ENCODE assay signal across 15 cellular contexts in the genomic region with DNA sequence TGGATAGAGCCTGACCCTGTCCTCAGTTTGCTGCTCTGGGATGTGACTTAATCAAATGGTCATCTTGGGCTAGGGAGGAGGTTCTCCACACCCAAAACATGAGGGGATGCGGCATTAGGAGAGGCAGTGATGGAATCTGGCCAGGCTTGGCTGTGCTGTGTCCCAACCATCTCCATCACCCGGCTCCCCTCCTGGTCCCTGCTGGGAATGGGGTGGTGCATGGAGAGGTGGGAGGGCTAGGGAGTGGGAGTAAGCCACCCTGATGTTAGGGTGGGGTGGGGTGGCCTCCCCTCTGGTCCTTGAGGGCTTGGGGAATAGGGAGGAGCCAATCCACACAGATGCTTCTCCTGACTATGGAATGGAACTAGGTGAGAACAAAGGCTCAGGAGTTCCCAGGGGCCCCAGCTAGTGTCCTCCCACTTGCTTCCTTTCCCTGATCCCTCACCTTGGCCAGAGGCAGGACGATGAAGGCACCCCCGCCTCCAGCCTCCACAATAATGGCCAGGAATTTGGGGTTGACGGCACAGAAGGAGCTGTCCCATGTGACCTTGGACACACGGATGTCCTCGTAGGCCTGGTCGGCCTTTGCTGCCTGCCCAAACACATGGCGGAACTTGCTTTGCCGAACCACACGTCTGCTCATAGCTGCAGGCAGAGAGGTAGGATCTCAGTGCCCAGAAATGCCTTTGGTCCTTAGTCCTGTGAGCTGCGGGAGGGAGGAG. TPM values are rescaled to one million over a fixed set of nuclear protein-coding genes. Genes with fewer than 3 reads are reported as not detected.
A peak's percentile ranks its signal among the peaks of the same experiment; 100 is the strongest.
DNase-seq lines count a peak whose midpoint lies in the region; ATAC-seq and TF ChIP-seq lines count a peak whose summit lies in the region.
"Had no signal": no experiment of that assay in that cellular context is flagged by ENCODE, and none has a peak within 500 bp of the region (broad histone marks: within the 10 kb centered on the region; RNA-seq: fewer than 3 reads in every experiment).

No MANE protein-coding gene starts in this region.

- H3K4me1 ChIP-seq in CD8-positive, alpha-beta memory T cell (ENCODE audit: insufficient read depth, low read length): peaks cover 41% of the 10 kb centered on the region
- H3K4me1 ChIP-seq in osteoblast (ENCODE audit: insufficient read depth, low read length) (peaks cover 25% of the 10 kb centered on the region), suprapubic skin (peaks cover 46% of the 10 kb centered on the region)

- H2AFZ ChIP-seq in osteoblast (ENCODE audit: low read length): no peak overlapping the region

- H4K20me1 ChIP-seq in osteoblast (ENCODE audit: insufficient read depth, low read length): peaks cover 12% of the 10 kb centered on the region

- H3K27me3 ChIP-seq in CD8-positive, alpha-beta memory T cell (ENCODE audit: insufficient read depth, low read length, poor library complexity, severe bottlenecking): no peaks in the 10 kb centered on the region
- H3K27me3 ChIP-seq in osteoblast (ENCODE audit: insufficient read depth, low read length) (no peaks in the 10 kb centered on the region), suprapubic skin (peaks cover 6% of the 10 kb centered on the region)

- H3K36me3 ChIP-seq in CD8-positive, alpha-beta memory T cell (ENCODE audit: insufficient read depth, low read length): no peaks in the 10 kb centered on the region
- H3K36me3 ChIP-seq in osteoblast (ENCODE audit: insufficient read depth, low read length) (no peaks in the 10 kb centered on the region), suprapubic skin (no peaks in the 10 kb centered on the region)

- no peak for DNase-seq in activated T-cell treated with anti-CD3 and anti-CD28 coated beads, Interleukin-2, amount 50 U/mL, for 24 hours
- DNase-seq in activated T-cell treated with anti-CD3 and anti-CD28 coated beads, Interleukin-2, amount 50 U/mL, for 1 hour: no peak
- no peak for DNase-seq in CD8-positive, alpha-beta memory T cell
- no peak for DNase-seq in chondrocyte (ENCODE audit: low spot score)
- DNase-seq in osteoblast (ENCODE audit: insufficient read length, low spot score, missing footprints): peak; percentile 49
- DNase-seq in natural killer cell treated with Interleukin-12 subunit alpha and Interleukin-12 subunit beta and Interleukin-15 and Interleukin-18, amount 100 ng/mL, for 72 hours (ENCODE audit: low spot score): no peak
- no peak for DNase-seq in suprapubic skin (ENCODE audit: low spot score in 2 of 2)
- no peak for DNase-seq in DMS153 (lab: John Stamatoyannopoulos, UW)
- DNase-seq: amniotic stem cell; dermis blood vessel endothelial cell; hypothalamus; NCI-H1092; NCI-H2171 treated with DMSO at 0.1 percent for 48 hours; SHP77 treated with DMSO at 0.1 percent for 48 hours; stimulated activated naive CD4-positive, alpha-beta T cell treated with Interleukin-2 at 50 U/mL for 16 hours had no signal

- H3K4me1 Mint-ChIP-seq in activated T-cell treated with anti-CD3 and anti-CD28 coated beads, Interleukin-2, amount 50 U/mL, for 24 hours (ENCODE audit: low read depth): peaks cover 65% of the 10 kb centered on the region
- peaks cover 34 to 61% (median 46%) of the 10 kb centered on the region in 3 donors for H3K4me1 Mint-ChIP-seq in CD8-positive, alpha-beta memory T cell
- peaks cover 46% of the 10 kb centered on the region for H3K4me1 Mint-ChIP-seq in chondrocyte (ENCODE audit: low read depth)
- peaks cover 24 to 29% of the 10 kb centered on the region in 2 donors for H3K4me1 Mint-ChIP-seq in natural killer cell treated with Interleukin-12 subunit alpha and Interleukin-12 subunit beta and Interleukin-15 and Interleukin-18, amount 100 ng/mL, for 72 hours (ENCODE audit: low read depth in 2 of 2)

- WGBS in suprapubic skin: 96% methylated on average over 12 of the region's 12 CpGs

- no peaks in the 10 kb centered on the region for H3K9me3 Mint-ChIP-seq in activated T-cell treated with anti-CD3 and anti-CD28 coated beads, Interleukin-2, amount 50 U/mL, for 24 hours
- H3K9me3 Mint-ChIP-seq in CD8-positive, alpha-beta memory T cell: no peaks in the 10 kb centered on the region
- H3K9me3 Mint-ChIP-seq in chondrocyte (ENCODE audit: low read depth): no peaks in the 10 kb centered on the region
- no peaks in the 10 kb centered on the region for H3K9me3 Mint-ChIP-seq in natural killer cell treated with Interleukin-12 subunit alpha and Interleukin-12 subunit beta and Interleukin-15 and Interleukin-18, amount 100 ng/mL, for 72 hours

- H3K36me3 Mint-ChIP-seq in activated T-cell treated with anti-CD3 and anti-CD28 coated beads, Interleukin-2, amount 50 U/mL, for 24 hours (ENCODE audit: low read depth): peaks cover 10% of the 10 kb centered on the region
- H3K36me3 Mint-ChIP-seq in CD8-positive, alpha-beta memory T cell: peaks cover 0 to 3% (median 2%) of the 10 kb centered on the region in 3 donors
- no peaks in the 10 kb centered on the region for H3K36me3 Mint-ChIP-seq in chondrocyte (ENCODE audit: low read depth)
- H3K36me3 Mint-ChIP-seq in natural killer cell treated with Interleukin-12 subunit alpha and Interleukin-12 subunit beta and Interleukin-15 and Interleukin-18, amount 100 ng/mL, for 72 hours: no peaks in the 10 kb centered on the region

- CTCF ChIA-PET in CD8-positive, alpha-beta memory T cell (lab: Charles Lee): interaction anchor here (1.3 to 1.4 kb wide), 2 partner anchors 8 to 310 kb away, joined by 3 read pairs; no protein-coding TSS in a partner anchor

- H3K4me3 Mint-ChIP-seq in activated T-cell treated with anti-CD3 and anti-CD28 coated beads, Interleukin-2, amount 50 U/mL, for 24 hours: peak overlapping the region; percentile 82
- H3K4me3 Mint-ChIP-seq in CD8-positive, alpha-beta memory T cell: peak overlapping the region in 6 of 7 donors; percentile 51 to 78 (median 63)
- H3K4me3 Mint-ChIP-seq in chondrocyte (ENCODE audit: unreplicated experiment): no peak overlapping the region
- H3K4me3 Mint-ChIP-seq in natural killer cell treated with Interleukin-12 subunit alpha and Interleukin-12 subunit beta and Interleukin-15 and Interleukin-18, amount 100 ng/mL, for 72 hours: no peak overlapping the region

- peaks cover 5% of the 10 kb centered on the region for H3K27me3 Mint-ChIP-seq in activated T-cell treated with anti-CD3 and anti-CD28 coated beads, Interleukin-2, amount 50 U/mL, for 24 hours
- no peaks in the 10 kb centered on the region for H3K27me3 Mint-ChIP-seq in CD8-positive, alpha-beta memory T cell
- peaks cover 2% of the 10 kb centered on the region for H3K27me3 Mint-ChIP-seq in chondrocyte (ENCODE audit: low read depth)
- H3K27me3 Mint-ChIP-seq in natural killer cell treated with Interleukin-12 subunit alpha and Interleukin-12 subunit beta and Interleukin-15 and Interleukin-18, amount 100 ng/mL, for 72 hours: no peaks in the 10 kb centered on the region

- no peaks in the 10 kb centered on the region for H3K79me2 ChIP-seq in osteoblast (ENCODE audit: insufficient read depth, low read length)

- H3K9me3 ChIP-seq in CD8-positive, alpha-beta memory T cell (ENCODE audit: low read length): no peaks in the 10 kb centered on the region
- no peaks in the 10 kb centered on the region for H3K9me3 ChIP-seq in osteoblast (ENCODE audit: low read depth, low read length)
- no peaks in the 10 kb centered on the region for H3K9me3 ChIP-seq in suprapubic skin

- no peak overlapping the region for H3K27ac Mint-ChIP-seq in activated T-cell treated with anti-CD3 and anti-CD28 coated beads, Interleukin-2, amount 50 U/mL, for 24 hours
- H3K27ac Mint-ChIP-seq in CD8-positive, alpha-beta memory T cell: peak overlapping the region in 2 of 8 donors; percentile 43 to 46
- peak overlapping the region; percentile 59 for H3K27ac Mint-ChIP-seq in chondrocyte (ENCODE audit: unreplicated experiment)
- no peak overlapping the region for H3K27ac Mint-ChIP-seq in natural killer cell treated with Interleukin-12 subunit alpha and Interleukin-12 subunit beta and Interleukin-15 and Interleukin-18, amount 100 ng/mL, for 72 hours

- TF ChIP-seq POLR2A in suprapubic skin (IDR thresholded peaks at IDR 0.05): no peak

- H3K4me2 ChIP-seq in osteoblast (ENCODE audit: insufficient read depth, low read length): peak overlapping the region; percentile 87

- no peak overlapping the region for H3K4me3 ChIP-seq in CD8-positive, alpha-beta memory T cell (ENCODE audit: low read length)
- no peak overlapping the region for H3K4me3 ChIP-seq in osteoblast (ENCODE audit: insufficient read depth, low read length)
- H3K4me3 ChIP-seq in suprapubic skin: no peak overlapping the region

- POLR2A ChIA-PET in CD8-positive, alpha-beta memory T cell (lab: Charles Lee): no interaction called here

- TF ChIP-seq EP300 in suprapubic skin (IDR thresholded peaks at IDR 0.05): no peak

- no peak overlapping the region for H3K27ac ChIP-seq in CD8-positive, alpha-beta memory T cell (ENCODE audit: low read depth, low read length)
- no peak overlapping the region for H3K27ac ChIP-seq in osteoblast (ENCODE audit: low read depth, low read length)
- H3K27ac ChIP-seq in suprapubic skin: no peak overlapping the region

- TF ChIP-seq CTCF in chondrocyte (IDR thresholded peaks at IDR 0.05) (no peak), osteoblast (IDR thresholded peaks at IDR 0.05; ENCODE audit: extremely low read depth, low read depth, low read length) (no peak), suprapubic skin (IDR thresholded peaks at IDR 0.05) (no peak)

- no peak for ATAC-seq in natural killer cell treated with Interleukin-12 subunit alpha and Interleukin-12 subunit beta and Interleukin-15 and Interleukin-18, amount 100 ng/mL, for 72 hours

RNA-seq across cellular contexts. Expression of gene CORO6, which starts 1.8 kb away (rescaled TPM):
- 1 to 10 TPM; 2.5 to 2.9 TPM for total RNA-seq in CD8-positive, alpha-beta memory T cell
- polyA plus RNA-seq in CD8-positive, alpha-beta memory T cell: 0.17 TPM
- total RNA-seq in chondrocyte (6.7 to 7.6 TPM (median 7.2 TPM) in 3 replicates), osteoblast (12.7 and 20.3 TPM in 2 replicates), suprapubic skin (10 to 100 TPM in 1 of 4 donors, 1 to 10 TPM in 3; 1.4 to 13.7 (median 6.6) TPM)
- total RNA-seq in natural killer cell treated with Interleukin-12 subunit alpha and Interleukin-12 subunit beta and Interleukin-15 and Interleukin-18, amount 100 ng/mL, for 72 hours: 10 to 100 TPM in 1 of 2 donors, 1 to 10 TPM in 1; 2.1 to 10.2 TPM

RNA-seq across cellular contexts. Expression of gene ANKRD13B, which starts 28.0 kb away (rescaled TPM):
- total RNA-seq in CD8-positive, alpha-beta memory T cell: 10 to 100 TPM; 20.8 to 21.8 TPM
- polyA plus RNA-seq in CD8-positive, alpha-beta memory T cell: 0.35 TPM
- total RNA-seq in chondrocyte (21.6 to 27.1 TPM (median 24.5 TPM) in 3 replicates), osteoblast (13.0 and 18.5 TPM in 2 replicates), suprapubic skin (10 to 100 TPM in 3 of 4 donors, 1 to 10 TPM in 1; 9.0 to 16.5 (median 10.8) TPM)
- total RNA-seq in natural killer cell treated with Interleukin-12 subunit alpha and Interleukin-12 subunit beta and Interleukin-15 and Interleukin-18, amount 100 ng/mL, for 72 hours: 10 to 100 TPM in 1 of 2 donors, 1 to 10 TPM in 1; 4.4 to 32.5 TPM

RNA-seq across cellular contexts. Expression of gene GIT1, which starts 31.5 kb away (rescaled TPM):
- total RNA-seq in CD8-positive, alpha-beta memory T cell: 10 to 100 TPM; 69.7 to 69.8 TPM
- polyA plus RNA-seq in CD8-positive, alpha-beta memory T cell: 25.7 TPM
- total RNA-seq in chondrocyte: 32.1 to 37.7 TPM (median 35.7 TPM) in 3 replicates
- total RNA-seq in osteoblast: 31.8 and 34.4 TPM in 2 replicates
- total RNA-seq in natural killer cell treated with Interleukin-12 subunit alpha and Interleukin-12 subunit beta and Interleukin-15 and Interleukin-18, amount 100 ng/mL, for 72 hours: 100 to 1,000 TPM in 1 of 2 donors, 10 to 100 TPM in 1; 40.8 to 111 TPM
- total RNA-seq in suprapubic skin: 100 to 1,000 TPM in 2 of 4 donors, 10 to 100 TPM in 2; 66.7 to 103 (median 90.4) TPM

RNA-seq across cellular contexts. Expression of gene TP53I13, which starts 52.4 kb away (rescaled TPM):
- total RNA-seq in CD8-positive, alpha-beta memory T cell: 10 to 100 TPM; 71.3 to 75.5 TPM
- 33.1 TPM for polyA plus RNA-seq in CD8-positive, alpha-beta memory T cell
- total RNA-seq in chondrocyte (44.6 to 49.8 TPM (median 48.3 TPM) in 3 replicates), osteoblast (57.2 and 57.5 TPM in 2 replicates), suprapubic skin (10 to 100 TPM; 31.6 to 45.9 (median 40.3) TPM)
- total RNA-seq in natural killer cell treated with Interleukin-12 subunit alpha and Interleukin-12 subunit beta and Interleukin-15 and Interleukin-18, amount 100 ng/mL, for 72 hours: 10 to 100 TPM; 61.6 to 95.5 TPM

RNA-seq across cellular contexts. Expression of gene ABHD15, which starts 54.1 kb away (rescaled TPM):
- 10 to 100 TPM; 18.3 to 19.3 TPM for total RNA-seq in CD8-positive, alpha-beta memory T cell
- polyA plus RNA-seq in CD8-positive, alpha-beta memory T cell: 22.6 TPM
- 10.2 to 16.7 TPM (median 11.7 TPM) in 3 replicates for total RNA-seq in chondrocyte
- total RNA-seq in osteoblast: 8.8 and 9.4 TPM in 2 replicates
- 10 to 100 TPM; 12.6 to 20.3 TPM for total RNA-seq in natural killer cell treated with Interleukin-12 subunit alpha and Interleukin-12 subunit beta and Interleukin-15 and Interleukin-18, amount 100 ng/mL, for 72 hours
- 10 to 100 TPM in 1 of 4 donors, 1 to 10 TPM in 3; 7.2 to 11.0 (median 7.9) TPM for total RNA-seq in suprapubic skin

Comparison
In these comparisons a context has a peak if more than half of its experiments do, and no peak if none do; other contexts are left out.
1. H3K4me3 Mint-ChIP-seq: peak in activated T-cell treated with anti-CD3 and anti-CD28 coated beads, Interleukin-2, amount 50 U/mL, for 24 hours (single experiment) and CD8-positive, alpha-beta memory T cell (6 of 7); none in chondrocyte (single experiment) and natural killer cell treated with Interleukin-12 subunit alpha and Interleukin-12 subunit beta and Interleukin-15 and Interleukin-18, amount 100 ng/mL, for 72 hours (single experiment).